8 cellular contexts compared by ENCODE assay signal in the genomic region with DNA sequence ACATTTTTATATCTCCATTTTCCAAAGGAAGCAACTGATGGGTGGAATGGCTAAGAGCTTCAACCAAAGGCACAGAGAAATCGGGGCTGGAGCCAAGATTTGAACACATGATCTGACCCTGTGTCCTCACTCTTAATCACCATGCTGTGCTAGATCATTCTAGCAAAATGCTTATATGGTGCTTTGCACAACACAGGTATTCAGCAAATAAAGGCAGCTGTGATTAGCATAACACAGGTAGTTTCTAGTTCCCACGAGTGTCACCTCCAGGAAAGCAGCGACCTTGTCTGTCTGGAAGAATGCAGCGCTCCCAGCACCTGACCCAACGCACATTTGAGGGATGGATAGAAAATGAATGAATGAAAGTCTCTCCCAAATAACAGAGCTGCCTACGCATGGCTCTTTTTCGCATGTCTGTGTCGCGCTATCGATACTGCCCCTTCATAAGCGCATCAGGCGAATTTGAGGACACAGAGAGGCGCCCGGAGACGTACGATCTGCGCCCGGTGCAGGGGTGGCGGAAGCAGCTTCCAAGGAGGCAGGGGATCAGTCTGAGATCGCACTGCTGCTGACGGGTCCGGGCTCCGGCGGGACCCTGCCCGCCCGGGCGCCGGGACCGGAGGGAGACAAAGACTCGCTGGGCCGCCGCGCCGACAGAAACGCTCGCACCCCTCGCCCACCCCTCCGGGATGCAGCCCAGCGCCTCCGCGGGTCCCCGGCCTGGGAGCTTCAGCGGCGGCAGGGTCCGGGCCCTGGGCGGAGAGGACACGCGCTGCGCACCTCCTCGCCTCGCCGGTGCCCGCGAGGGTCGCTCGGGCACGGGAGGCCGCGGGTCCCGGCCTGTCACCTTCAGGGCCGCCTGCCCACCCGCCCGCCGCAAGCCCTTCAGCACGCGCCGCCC. TPM values are rescaled to one million over a fixed set of nuclear protein-coding genes. Genes with fewer than 3 reads are reported as not detected.
DNase-seq lines count a peak whose midpoint lies in the region; ATAC-seq and TF ChIP-seq lines count a peak whose summit lies in the region.

No MANE protein-coding gene starts in this region.

- no peaks in the 10 kb centered on the region for H3K9me3 Mint-ChIP-seq in memory B cell

- no peak for TF ChIP-seq CTCF in RWPE2 (IDR thresholded peaks at IDR 0.05; ENCODE audit: poor library complexity, severe bottlenecking)
- no peak for TF ChIP-seq CTCF in colonic mucosa (IDR thresholded peaks at IDR 0.05)

- peak overlapping the region; percentile 85 to 88 for H3K9ac ChIP-seq in colonic mucosa (ENCODE audit: low read depth in 2 of 2, low read length in 2 of 2)

- peak; percentile 25 for ATAC-seq in HG02938 (IDR thresholded peaks at IDR 0.05; ENCODE audit: unreplicated experiment)
- ATAC-seq in RWPE2 (ENCODE audit: low read depth), result peak; percentile 11; the same call in 2 of the 3 replicates
- ATAC-seq in memory B cell (ENCODE audit: low read depth), result peak; percentile 15

- peak overlapping the region; percentile 79 for H3K4me3 ChIP-seq in RWPE2 (ENCODE audit: severe bottlenecking)
- H3K4me3 ChIP-seq in colonic mucosa, result peak overlapping the region; percentile 99

- H3K36me3 Mint-ChIP-seq in memory B cell, result peaks cover 7% of the 10 kb centered on the region

- peak overlapping the region; percentile 80 for H3K4me3 Mint-ChIP-seq in memory B cell

- H3K4me1 Mint-ChIP-seq in memory B cell, result peaks cover 35% of the 10 kb centered on the region

- DNase-seq in activated gamma-delta T cell treated with Interleukin-2 at 50 U/mL for 16 hours (peak; percentile 15), activated gamma-delta T cell (lab: John Stamatoyannopoulos, UW) (no peak), RWPE2 (ENCODE audit: low spot score) (no peak), colonic mucosa (peak; percentile 44), memory B cell (ENCODE audit: low spot score in 2 of 2) (no peak), substantia nigra (lab: John Stamatoyannopoulos, UW) (peak in 15 of 49 donors; percentile 10 to 50 (median 45)), cortex of kidney (lab: John Stamatoyannopoulos, UW) (no peak)

- H3K27ac ChIP-seq in RWPE2 (ENCODE audit: poor library complexity, severe bottlenecking), result peak overlapping the region; percentile 38
- H3K27ac ChIP-seq in colonic mucosa, result peak overlapping the region; percentile 69
- peak overlapping the region; percentile 45 for H3K27ac ChIP-seq in substantia nigra (ENCODE audit: low read depth, low read length, poor library complexity, severe bottlenecking)

- no peak overlapping the region for H3K27ac Mint-ChIP-seq in memory B cell

- H3K4me1 ChIP-seq in RWPE2 (ENCODE audit: insufficient read depth, poor library complexity, severe bottlenecking), result peaks cover 4% of the 10 kb centered on the region
- H3K4me1 ChIP-seq in colonic mucosa, result peaks cover 16% of the 10 kb centered on the region

- H3K27me3 ChIP-seq in RWPE2 (ENCODE audit: insufficient read depth, poor library complexity, severe bottlenecking), result no peaks in the 10 kb centered on the region
- no peaks in the 10 kb centered on the region for H3K27me3 ChIP-seq in colonic mucosa

- intact Hi-C loops in colonic mucosa (cut with DNase I), result no loop called here

- no peaks in the 10 kb centered on the region for H3K27me3 Mint-ChIP-seq in memory B cell

- H3K9me3 ChIP-seq in RWPE2 (ENCODE audit: severe bottlenecking) (peaks cover 4% of the 10 kb centered on the region), colonic mucosa (no peaks in the 10 kb centered on the region)

- H3K36me3 ChIP-seq in RWPE2 (ENCODE audit: low read depth) (no peaks in the 10 kb centered on the region), colonic mucosa (no peaks in the 10 kb centered on the region)

RNA-seq across cellular contexts. Expression of a gene that starts 0.6 kb away (rescaled TPM):
- total RNA-seq in colonic mucosa, result 10 to 100 TPM; 33.4 to 46.0 TPM

RNA-seq across cellular contexts. Expression of a gene that starts 24.8 kb away (rescaled TPM):
- total RNA-seq in colonic mucosa, result not detected

RNA-seq across cellular contexts. Expression of a gene that starts 25.0 kb away (rescaled TPM):
- total RNA-seq in colonic mucosa, result 1 to 10 TPM; 2.4 to 3.2 TPM

Comparison
In these comparisons a context has a peak if more than half of its experiments do, and no peak if none do; other contexts are left out.
1. DNase-seq: peak in activated gamma-delta T cell treated with Interleukin-2 at 50 U/mL for 16 hours (single experiment) and colonic mucosa (single experiment); none in activated gamma-delta T cell (single experiment), RWPE2 (single experiment), memory B cell (0 of 2) and cortex of kidney (single experiment).
2. Peak in every context shown above with its lines, with median percentiles within 50 percentile points of each other: ATAC-seq and H3K27ac ChIP-seq.